Comparison of ENCODE assay signal across 8 cellular contexts in genomic region chr1:24643362-24644346, GRCh38. TPM values are rescaled to one million over a fixed set of nuclear protein-coding genes. Genes with fewer than 3 reads are reported as not detected.
DNase-seq lines count a peak whose midpoint lies in the region; ATAC-seq and TF ChIP-seq lines count a peak whose summit lies in the region.

No MANE protein-coding gene starts in this region.

- CTCF ChIA-PET in HEK293T (lab: Yijun Ruan, JAX): no interaction called here

- POLR2A ChIA-PET in HEK293T (lab: Yijun Ruan, JAX): no interaction called here

- ATAC-seq in left cardiac atrium: peak; percentile 22 to 40

- intact Hi-C loops in left cardiac atrium (cut with DNase I): no loop called here

- peak; percentile 66 for DNase-seq in activated CD4-positive, alpha-beta T cell treated with anti-CD3 and anti-CD28 coated beads for 48 hours
- no peak for DNase-seq in activated CD4-positive, alpha-beta T cell treated with anti-CD3 and anti-CD28 coated beads for 1 hour
- DNase-seq in HEK293T (ENCODE audit: extremely low spot score) (peak; percentile 33), NCI-H2171 (lab: John Stamatoyannopoulos, UW) (peak; percentile 8), left cardiac atrium (no peak), putamen (ENCODE audit: low spot score) (peak; percentile 19), GDM1 (lab: John Stamatoyannopoulos, UW) (no peak)
- peak; percentile 20 for DNase-seq in activated naive CD4-positive, alpha-beta T cell treated with anti-CD3 and anti-CD28 coated beads, Interleukin-2, amount 50 U/mL, for 16 hours

TF ChIP-seq in HEK293T, 16 proteins besides CTCF, POLR2A, EP300 and RAD21:
- TF ChIP-seq ARNT (IDR thresholded peaks at IDR 0.05): no peak
- TF ChIP-seq LEF1 (IDR thresholded peaks at IDR 0.05; ENCODE audit: borderline replicate concordance): no peak
- TF ChIP-seq L3MBTL2 (conservative IDR thresholded peaks at IDR 0.05): peak; percentile 26; the same call in 1 of the 2 replicates

RNA-seq across cellular contexts. Expression of gene SRRM1, which starts 0.6 kb away (rescaled TPM):
- total RNA-seq in left cardiac atrium: 10 to 100 TPM; 60.4 to 89.9 TPM

Comparison
In these comparisons a context has a peak if more than half of its experiments do, and no peak if none do; other contexts are left out.
1. DNase-seq: peak in activated CD4-positive, alpha-beta T cell treated with anti-CD3 and anti-CD28 coated beads for 48 hours (single experiment), HEK293T (single experiment), NCI-H2171 (single experiment), activated naive CD4-positive, alpha-beta T cell treated with anti-CD3 and anti-CD28 coated beads, Interleukin-2, amount 50 U/mL, for 16 hours (single experiment) and putamen (single experiment); none in activated CD4-positive, alpha-beta T cell treated with anti-CD3 and anti-CD28 coated beads for 1 hour (single experiment), left cardiac atrium (single experiment) and GDM1 (single experiment).